15 cellular contexts compared by ENCODE assay signal in genomic region chr17:1089915-1090314, GRCh38.
A peak's percentile ranks its signal among the peaks of the same experiment; 100 is the strongest.
DNase-seq lines count a peak whose midpoint lies in the region; ATAC-seq, FAIRE-seq and TF ChIP-seq lines count a peak whose summit lies in the region.
"Had no signal": no experiment of that assay in that cellular context is flagged by ENCODE, and none has a peak within 500 bp of the region (broad histone marks: within the 10 kb centered on the region; RNA-seq: fewer than 3 reads in every experiment).

No MANE protein-coding gene starts in this region.

- in situ Hi-C loops in HepG2 (cut with HindIII; ENCODE audit: extremely low pct_ligation_motif_present, low pct_unique_long_range_greater_than_20kb), result no loop called here

- no peak overlapping the region for H3K9ac ChIP-seq in HepG2 (ENCODE audit: insufficient read depth, low read depth, low read length)
- H3K9ac ChIP-seq: GM23248 had no signal

- POLR2A ChIA-PET in HepG2 (lab: Yijun Ruan, JAX), result no interaction called here

- H2AFZ ChIP-seq in HepG2 (ENCODE audit: low read length), result no peak overlapping the region
- H2AFZ ChIP-seq: GM23248 had no signal

- no peaks in the 10 kb centered on the region for H3K27me3 ChIP-seq in right lobe of liver
- no peaks in the 10 kb centered on the region for H3K27me3 ChIP-seq in HepG2 (ENCODE audit: control insufficient read depth in 1 of 2, insufficient read depth in 2 of 2, low read length in 2 of 2)
- H3K27me3 ChIP-seq in esophagus squamous epithelium, result no peaks in the 10 kb centered on the region
- no peaks in the 10 kb centered on the region for H3K27me3 ChIP-seq in neutrophil
- H3K27me3 ChIP-seq: body of pancreas, SJCRH30 had no signal

- H3K9me3 ChIP-seq in right lobe of liver (no peaks in the 10 kb centered on the region), HepG2 (ENCODE audit: low read length) (no peaks in the 10 kb centered on the region), esophagus squamous epithelium (no peaks in the 10 kb centered on the region), neutrophil (no peaks in the 10 kb centered on the region)
- H3K9me3 ChIP-seq: body of pancreas, SJCRH30 had no signal

- peaks cover 0 to 10% (median 0%) of the 10 kb centered on the region in 4 donors for H3K4me1 ChIP-seq in right lobe of liver
- H3K4me1 ChIP-seq in HepG2 (ENCODE audit: insufficient read depth, low read length), result no peaks in the 10 kb centered on the region
- peaks cover 26 to 85% (median 34%) of the 10 kb centered on the region in 3 donors for H3K4me1 ChIP-seq in esophagus squamous epithelium
- H3K4me1 ChIP-seq in neutrophil (ENCODE audit: control insufficient read depth in 1 of 2, insufficient read depth in 1 of 2, low read depth in 1 of 2, low read length in 1 of 2), result peaks cover 8 to 14% of the 10 kb centered on the region in 2 experiments

- no peak for DNase-seq in right lobe of liver
- DNase-seq in HepG2 (ENCODE audit: low spot score), result no peak
- DNase-seq in esophagus squamous epithelium (lab: John Stamatoyannopoulos, UW), result no peak
- no peak for DNase-seq in activated gamma-delta T cell (lab: John Stamatoyannopoulos, UW)
- DNase-seq in AG20443 (ENCODE audit: low spot score), result no peak
- DNase-seq: activated T-cell treated with anti-CD3 and anti-CD28 coated beads, Interleukin-2, amount 50 U/mL, for 1 hour; GM23248; MM.1S; NCI-H524 treated with DMSO at 0.1 percent for 48 hours; SJCRH30 had no signal

- TF ChIP-seq POLR2A in right lobe of liver (IDR thresholded peaks at IDR 0.05), result no peak
- TF ChIP-seq POLR2A in HepG2 (IDR thresholded peaks at IDR 0.05; ENCODE audit: insufficient read depth in 1 of 2, low read depth in 2 of 2, low read length in 2 of 2), result no peak
- no peak for TF ChIP-seq POLR2A in esophagus squamous epithelium (IDR thresholded peaks at IDR 0.05)

- no peaks in the 10 kb centered on the region for H3K79me2 ChIP-seq in HepG2 (ENCODE audit: insufficient read depth, low read length)

- BruUV-seq in HepG2 (replicated peaks; lab: Mats Ljungman, UMichigan), result no TSS peak

- H3K4me3 ChIP-seq in right lobe of liver (no peak overlapping the region), HepG2 (replicated peaks in 1 of 3; ENCODE audit: insufficient read depth in 1 of 3, low read depth in 2 of 3, low read length in 3 of 3) (no peak overlapping the region), esophagus squamous epithelium (peak overlapping the region; percentile 40 to 60 (median 52)), neutrophil (ENCODE audit: low read depth in 1 of 2, low read length in 1 of 2) (no peak overlapping the region)
- H3K4me3 ChIP-seq: body of pancreas, GM23248, SJCRH30 had no signal

- H3K27ac ChIP-seq in right lobe of liver, result no peak overlapping the region
- H3K27ac ChIP-seq in HepG2 (ENCODE audit: extremely low read length, insufficient read depth, low read length), result no peak overlapping the region
- H3K27ac ChIP-seq in esophagus squamous epithelium, result peak overlapping the region; percentile 88 to 94 (median 90)
- peak overlapping the region; percentile 23 for H3K27ac ChIP-seq in neutrophil
- H3K27ac ChIP-seq: GM23248, SJCRH30 had no signal

- TF ChIP-seq CTCF in right lobe of liver (IDR thresholded peaks at IDR 0.05) (no peak), HepG2 (CRISPR knock-in tag; IDR thresholded peaks at IDR 0.05) (no peak), esophagus squamous epithelium (IDR thresholded peaks at IDR 0.05) (no peak), neutrophil (IDR thresholded peaks at IDR 0.05) (no peak)

- H3K4me2 ChIP-seq in HepG2 (ENCODE audit: low read depth, low read length), result no peak overlapping the region

- CTCF ChIA-PET in HepG2 (lab: Yijun Ruan, JAX; ENCODE audit: low intra/inter-chr PET ratio, low total read pairs), result no interaction called here

- FAIRE-seq in HepG2 (lab: Jason Lieb, UNC), result no peak
- FAIRE-seq: endothelial cell of umbilical vein had no signal

- no peak for TF ChIP-seq EP300 in HepG2 (IDR thresholded peaks at IDR 0.05; ENCODE audit: low read depth in 2 of 2, low read length in 2 of 2)
- TF ChIP-seq EP300 in HepG2 (CRISPR knock-in tag; IDR thresholded peaks at IDR 0.05; ENCODE audit: borderline replicate concordance), result no peak

- no peaks in the 10 kb centered on the region for H4K20me1 ChIP-seq in HepG2 (ENCODE audit: insufficient read depth, low read length)

- TF ChIP-seq RAD21 in HepG2 (CRISPR knock-in tag; IDR thresholded peaks at IDR 0.05), result no peak

- ATAC-seq in right lobe of liver (peak in 3 of 4 donors; percentile 3 to 22 (median 4)), HepG2 (no peak), SK-N-SH treated with all-trans-retinoic acid at 6 μM for 48 hours (no peak), HG03460 (IDR thresholded peaks at IDR 0.05; ENCODE audit: unreplicated experiment) (no peak)
- ATAC-seq: body of pancreas had no signal

- H3K36me3 ChIP-seq in right lobe of liver, result no peaks in the 10 kb centered on the region
- H3K36me3 ChIP-seq in HepG2 (replicated peaks in 1 of 2; ENCODE audit: control insufficient read depth in 1 of 2, insufficient read depth in 2 of 2, low read length in 2 of 2), result peaks cover 0 to 5% of the 10 kb centered on the region in 2 experiments; a peak in 2 of 5 replicates
- peaks cover 0 to 68% (median 6%) of the 10 kb centered on the region in 3 donors for H3K36me3 ChIP-seq in esophagus squamous epithelium
- peaks cover 72% of the 10 kb centered on the region for H3K36me3 ChIP-seq in neutrophil
- H3K36me3 ChIP-seq: SJCRH30 had no signal

- intact Hi-C loops in right lobe of liver (cut with DNase I), result no loop called here
- intact Hi-C loops in HepG2 (cut with micrococcal nuclease; ENCODE audit: unreplicated experiment), result no loop called here
- intact Hi-C loops in esophagus squamous epithelium (cut with DNase I), result no loop called here

- 71% methylated on average over 6 of the region's 13 CpGs for WGBS in right lobe of liver (ENCODE audit: insufficient coverage, low coverage, low lambda C conversion rate, missing lambda C conversion rate)
- WGBS in HepG2 (ENCODE audit: low lambda C conversion rate), result 97% methylated on average over 13 of the region's 13 CpGs
- 39 to 66% methylated on average over 10 to 12 of the region's 13 CpGs for WGBS in esophagus squamous epithelium, 2 donors

TF ChIP-seq in HepG2, 621 proteins besides CTCF, POLR2A, EP300 and RAD21 (continues in another document):
- TF ChIP-seq ZFAT (CRISPR knock-in tag; conservative IDR thresholded peaks at IDR 0.05) (no peak), CBFB (CRISPR knock-in tag; IDR thresholded peaks at IDR 0.05) (no peak), ISX (CRISPR knock-in tag; conservative IDR thresholded peaks at IDR 0.05) (no peak), KMT2B (CRISPR knock-in tag; IDR thresholded peaks at IDR 0.05) (no peak), ZNF446 (CRISPR knock-in tag; IDR thresholded peaks at IDR 0.05) (no peak), ATF7 (IDR thresholded peaks at IDR 0.05) (no peak), ATF7 (CRISPR knock-in tag; IDR thresholded peaks at IDR 0.05) (no peak), CREM (IDR thresholded peaks at IDR 0.05) (no peak), CREM (CRISPR knock-in tag; IDR thresholded peaks at IDR 0.05) (no peak), MIER3 (CRISPR knock-in tag; IDR thresholded peaks at IDR 0.05; ENCODE audit: borderline replicate concordance) (no peak), MYPOP (CRISPR knock-in tag; IDR thresholded peaks at IDR 0.05) (no peak), MEIS2 (CRISPR knock-in tag; IDR thresholded peaks at IDR 0.05) (no peak), POLR2AphosphoS2 (IDR thresholded peaks at IDR 0.05; ENCODE audit: low read depth, low read length) (no peak), HOXA5 (CRISPR knock-in tag; IDR thresholded peaks at IDR 0.05) (no peak)

TF ChIP-seq in SK-N-SH treated with all-trans-retinoic acid at 6 μM for 48 hours, 23 proteins besides CTCF, POLR2A, EP300 and RAD21:
- TF ChIP-seq OSR1 (CRISPR knock-in tag; IDR thresholded peaks at IDR 0.05) (no peak), CSDC2 (CRISPR knock-in tag; IDR thresholded peaks at IDR 0.05) (no peak), TOX (CRISPR knock-in tag; IDR thresholded peaks at IDR 0.05; ENCODE audit: borderline replicate concordance) (no peak), PPARA (CRISPR knock-in tag; IDR thresholded peaks at IDR 0.05; ENCODE audit: borderline replicate concordance) (no peak), ZFP3 (CRISPR knock-in tag; IDR thresholded peaks at IDR 0.05) (no peak)

Comparison
In these comparisons a context has a peak if more than half of its experiments do, and no peak if none do; other contexts are left out.
1. ATAC-seq: peak in right lobe of liver (3 of 4); none in HepG2 (single experiment), SK-N-SH treated with all-trans-retinoic acid at 6 μM for 48 hours (single experiment) and HG03460 (single experiment).
2. H3K27ac ChIP-seq: peak in esophagus squamous epithelium (4 of 4) and neutrophil (single experiment); none in right lobe of liver (0 of 3) and HepG2 (single experiment).
3. H3K4me3 ChIP-seq: peak in esophagus squamous epithelium (4 of 4); none in right lobe of liver (0 of 3), HepG2 (0 of 3) and neutrophil (0 of 2).